ENCODE assay signal across 15 cellular contexts in genomic region chr2:61550375-61551209, GRCh38. TPM values are rescaled to one million over a fixed set of nuclear protein-coding genes. Genes with fewer than 3 reads are reported as not detected.
DNase-seq lines count a peak whose midpoint lies in the region; ATAC-seq, FAIRE-seq and TF ChIP-seq lines count a peak whose summit lies in the region.
"Had no signal": no experiment of that assay in that cellular context is flagged by ENCODE, and none has a peak within 500 bp of the region (broad histone marks: within the 10 kb centered on the region; RNA-seq: fewer than 3 reads in every experiment).

No MANE protein-coding gene starts in this region.

- H3K4me2 ChIP-seq in A549 = no peak overlapping the region

- FAIRE-seq in A549 (lab: Jason Lieb, UNC) = no peak

- H3K27me3 ChIP-seq in HUES64 (ENCODE audit: insufficient read depth, low read length) = no peaks in the 10 kb centered on the region
- H3K27me3 ChIP-seq: SJCRH30 had no signal

- TF ChIP-seq POLR2A in A549 (IDR thresholded peaks at IDR 0.05; ENCODE audit: low read length) = no peak

- 76% methylated on average over 5 of the region's 5 CpGs for WGBS in A549 (ENCODE audit: missing lambda C conversion rate)
- WGBS in HUES64 = 61% methylated on average over 5 of the region's 5 CpGs

- no peak overlapping the region for H3K4me3 Mint-ChIP-seq in activated naive CD4-positive, alpha-beta T cell treated with anti-CD3 and anti-CD28 coated beads, Interleukin-2, amount 10 ng/mL, durations not matched to agents 7 days and 5 days
- H3K4me3 Mint-ChIP-seq in T-helper 2 cell treated with Interferon-gamma antibody and Interleukin-4, amounts not matched to agents 5 μg/mL and 100 μg/mL, for 36 hours = no peak overlapping the region

- no peak overlapping the region for H3K27ac Mint-ChIP-seq in activated naive CD4-positive, alpha-beta T cell treated with anti-CD3 and anti-CD28 coated beads, Interleukin-2, amount 10 ng/mL, durations not matched to agents 7 days and 5 days
- H3K27ac Mint-ChIP-seq in T-helper 2 cell treated with Interferon-gamma antibody and Interleukin-4, amounts not matched to agents 5 μg/mL and 100 μg/mL, for 36 hours = no peak overlapping the region

- CTCF ChIA-PET in A549 (lab: Yijun Ruan, JAX) = interaction anchor here (0.8 kb wide), 2 partner anchors 11 to 18 kb away, joined by 3 read pairs; no protein-coding TSS in a partner anchor
- CTCF ChIA-PET in activated naive CD4-positive, alpha-beta T cell treated with anti-CD3 and anti-CD28 coated beads, Interleukin-2, amount 10 ng/mL, durations not matched to agents 7 days and 5 days (lab: Charles Lee) = no interaction called here

- ATAC-seq in A549 (peak; percentile 27 to 37; a peak in 2 of 6 replicates), GM21528 (IDR thresholded peaks at IDR 0.05; ENCODE audit: low FRiP score, unreplicated experiment) (no peak), GM19467 (IDR thresholded peaks at IDR 0.05; ENCODE audit: unreplicated experiment) (no peak)

- no peak overlapping the region for H3K9ac ChIP-seq in HUES64 (ENCODE audit: low read depth, low read length)

- DNase-seq in A549 (ENCODE audit: low read depth in 1 of 2, low spot score in 1 of 2) = no peak
- peak; percentile 55 for DNase-seq in brain pericyte (ENCODE audit: low read depth, low spot score)
- peak; percentile 15 for DNase-seq in iris pigment epithelial cell (ENCODE audit: low read depth)
- DNase-seq in activated naive CD4-positive, alpha-beta T cell treated with anti-CD3 and anti-CD28 coated beads, Interleukin-2, amount 10 ng/mL, durations not matched to agents 7 days and 5 days = no peak
- no peak for DNase-seq in T-helper 2 cell treated with Interferon-gamma antibody and Interleukin-4, amounts not matched to agents 5 μg/mL and 100 μg/mL, for 36 hours (ENCODE audit: low spot score)
- DNase-seq: Caco-2, Kasumi-1, NCI-H1417 treated with DMSO at 0.1 percent for 48 hours, NCI-H2029, NCI-H510A, SJCRH30 had no signal

- H3K4me1 Mint-ChIP-seq in activated naive CD4-positive, alpha-beta T cell treated with anti-CD3 and anti-CD28 coated beads, Interleukin-2, amount 10 ng/mL, durations not matched to agents 7 days and 5 days = no peaks in the 10 kb centered on the region
- H3K4me1 Mint-ChIP-seq in T-helper 2 cell treated with Interferon-gamma antibody and Interleukin-4, amounts not matched to agents 5 μg/mL and 100 μg/mL, for 36 hours (ENCODE audit: low read depth) = no peaks in the 10 kb centered on the region

- no peak for TF ChIP-seq RAD21 in A549 (conservative IDR thresholded peaks at IDR 0.05 in 1 of 2, IDR thresholded peaks at IDR 0.05 in 1 of 2)

- H3K36me3 Mint-ChIP-seq in activated naive CD4-positive, alpha-beta T cell treated with anti-CD3 and anti-CD28 coated beads, Interleukin-2, amount 10 ng/mL, durations not matched to agents 7 days and 5 days = no peaks in the 10 kb centered on the region
- no peaks in the 10 kb centered on the region for H3K36me3 Mint-ChIP-seq in T-helper 2 cell treated with Interferon-gamma antibody and Interleukin-4, amounts not matched to agents 5 μg/mL and 100 μg/mL, for 36 hours (ENCODE audit: low read depth)

- H3K27ac ChIP-seq in A549 (no peak overlapping the region), HUES64 (ENCODE audit: low read depth, low read length) (peak overlapping the region; percentile 15; the same call in 1 of the 2 replicates)
- H3K27ac ChIP-seq: C4-2B, SJCRH30 had no signal

- H3K9me3 ChIP-seq in A549 (no peaks in the 10 kb centered on the region), HUES64 (ENCODE audit: insufficient read depth, low read depth, low read length) (no peaks in the 10 kb centered on the region)
- H3K9me3 ChIP-seq: Caco-2, SJCRH30 had no signal

- H3K4me1 ChIP-seq in A549 (no peaks in the 10 kb centered on the region), HUES64 (ENCODE audit: insufficient read depth, low read length) (peaks cover 20% of the 10 kb centered on the region)
- H3K4me1 ChIP-seq: Caco-2, SJCRH30 had no signal

- no peaks in the 10 kb centered on the region for H3K9me3 Mint-ChIP-seq in activated naive CD4-positive, alpha-beta T cell treated with anti-CD3 and anti-CD28 coated beads, Interleukin-2, amount 10 ng/mL, durations not matched to agents 7 days and 5 days
- H3K9me3 Mint-ChIP-seq in T-helper 2 cell treated with Interferon-gamma antibody and Interleukin-4, amounts not matched to agents 5 μg/mL and 100 μg/mL, for 36 hours = no peaks in the 10 kb centered on the region

- TF ChIP-seq CTCF in A549 (IDR thresholded peaks at IDR 0.05) = no peak

- no peaks in the 10 kb centered on the region for H3K36me3 ChIP-seq in HUES64 (ENCODE audit: insufficient read depth, low read length)
- H3K36me3 ChIP-seq: SJCRH30 had no signal

- H3K4me3 ChIP-seq in A549 (no peak overlapping the region), HUES64 (ENCODE audit: low read length) (no peak overlapping the region)
- H3K4me3 ChIP-seq: SJCRH30 had no signal

- H3K27me3 Mint-ChIP-seq in activated naive CD4-positive, alpha-beta T cell treated with anti-CD3 and anti-CD28 coated beads, Interleukin-2, amount 10 ng/mL, durations not matched to agents 7 days and 5 days = peaks cover 18% of the 10 kb centered on the region
- H3K27me3 Mint-ChIP-seq in T-helper 2 cell treated with Interferon-gamma antibody and Interleukin-4, amounts not matched to agents 5 μg/mL and 100 μg/mL, for 36 hours (ENCODE audit: low read depth) = peaks cover 12% of the 10 kb centered on the region

- POLR2A ChIA-PET in A549 (lab: Yijun Ruan, JAX) = interaction anchor here (0.8 kb wide), 1 partner anchor 13 kb away, joined by 4 read pairs; no protein-coding TSS in a partner anchor

- TF ChIP-seq EP300 in A549 (IDR thresholded peaks at IDR 0.05) = no peak

TF ChIP-seq in A549, 52 proteins besides CTCF, POLR2A, EP300 and RAD21:
- TF ChIP-seq CEBPB (IDR thresholded peaks at IDR 0.05) = no peak
- TF ChIP-seq CBX8 (IDR thresholded peaks at IDR 0.05) = no peak
- no peak for TF ChIP-seq CHD4 (IDR thresholded peaks at IDR 0.05; ENCODE audit: borderline replicate concordance)
- TF ChIP-seq RFX5 (IDR thresholded peaks at IDR 0.05) = no peak
- TF ChIP-seq JUNB (IDR thresholded peaks at IDR 0.05) = no peak

RNA-seq across cellular contexts. Expression of gene XPO1, which starts 12.4 kb away (rescaled TPM):
- 173 and 216 TPM in 2 replicates for polyA plus RNA-seq in A549 (2011; rRNA removed)
- polyA plus RNA-seq in A549 (2012; cell fraction: cytosol; rRNA removed) = 52.6 and 56.2 TPM in 2 replicates
- 41.9 and 72.3 TPM in 2 replicates for polyA plus RNA-seq in A549 (2012; cell fraction: nucleus; rRNA removed)
- 152 to 154 TPM (median 153 TPM) in 3 replicates for polyA plus RNA-seq in A549 (2017; fragmentation: RNase III; extraction: RNeasy Plus Mini Kit Qiagen cat#74134 plus additional on column Dnase treatment)
- polyA minus RNA-seq in A549 (2011; rRNA and poly(A)+ RNA removed) = 77.7 and 97.4 TPM in 2 replicates
- 214 TPM for polyA plus RNA-seq in HUES64 (2013, experiment 1 of 2)
- polyA plus RNA-seq in HUES64 (2013, experiment 2 of 2) = 231 TPM

Comparison
In these comparisons a context has a peak if more than half of its experiments do, and no peak if none do; other contexts are left out.
1. ATAC-seq: peak in A549 (2 of 2); none in GM21528 (single experiment) and GM19467 (single experiment).
2. DNase-seq: peak in brain pericyte (single experiment) and iris pigment epithelial cell (single experiment); none in A549 (0 of 2), activated naive CD4-positive, alpha-beta T cell treated with anti-CD3 and anti-CD28 coated beads, Interleukin-2, amount 10 ng/mL, durations not matched to agents 7 days and 5 days (single experiment) and T-helper 2 cell treated with Interferon-gamma antibody and Interleukin-4, amounts not matched to agents 5 μg/mL and 100 μg/mL, for 36 hours (single experiment).